Comparison of ENCODE assay signal across 11 cellular contexts in genomic region chr4:89586864-89587263, GRCh38.
A peak's percentile ranks its signal among the peaks of the same experiment; 100 is the strongest.
DNase-seq lines count a peak whose midpoint lies in the region; ATAC-seq and TF ChIP-seq lines count a peak whose summit lies in the region.
"Had no signal": no experiment of that assay in that cellular context is flagged by ENCODE, and none has a peak within 500 bp of the region (broad histone marks: within the 10 kb centered on the region; RNA-seq: fewer than 3 reads in every experiment).

No MANE protein-coding gene starts in this region.

- CTCF ChIA-PET in HEK293T (lab: Yijun Ruan, JAX): interaction anchor here (0.6 kb wide), 1 partner anchor 10 kb away, joined by 3 read pairs; no protein-coding TSS in a partner anchor
- CTCF ChIA-PET in WTC11 (lab: Charles Lee): interaction anchor here (0.6 to 2.2 kb wide), 2 partner anchors 27 to 54 kb away, joined by 3 to 7 read pairs; no protein-coding TSS in a partner anchor

- no peaks in the 10 kb centered on the region for H3K4me1 Mint-ChIP-seq in WTC11
- H3K4me1 Mint-ChIP-seq in activated naive CD8-positive, alpha-beta T cell treated with anti-CD3 and anti-CD28 coated beads for 36 hours: no peaks in the 10 kb centered on the region

- no peaks in the 10 kb centered on the region for H3K36me3 Mint-ChIP-seq in WTC11
- H3K36me3 Mint-ChIP-seq in activated naive CD8-positive, alpha-beta T cell treated with anti-CD3 and anti-CD28 coated beads for 36 hours: no peaks in the 10 kb centered on the region

- peaks cover 4% of the 10 kb centered on the region; the same call in 1 of the 2 replicates for H3K9me3 Mint-ChIP-seq in WTC11
- peaks cover 4% of the 10 kb centered on the region for H3K9me3 Mint-ChIP-seq in activated naive CD8-positive, alpha-beta T cell treated with anti-CD3 and anti-CD28 coated beads for 36 hours

- H3F3A ChIP-seq in GM23248 (ENCODE audit: insufficient read depth): no peaks in the 10 kb centered on the region

- H3K4me1 ChIP-seq in GM23248 (ENCODE audit: insufficient read depth): no peaks in the 10 kb centered on the region

- 26 to 27% methylated on average over 2 of the region's 2 CpGs for WGBS in GM23248 (ENCODE audit: low coverage in 1 of 2, low lambda C conversion rate in 2 of 2, missing lambda C conversion rate in 2 of 2), 2 experiments

- peaks cover 55% of the 10 kb centered on the region for H3K27me3 Mint-ChIP-seq in WTC11 (ENCODE audit: low read depth)
- H3K27me3 Mint-ChIP-seq in activated naive CD8-positive, alpha-beta T cell treated with anti-CD3 and anti-CD28 coated beads for 36 hours: no peaks in the 10 kb centered on the region

- peaks cover 4% of the 10 kb centered on the region; the same call in 1 of the 2 replicates for H3K27me3 ChIP-seq in GM23248 (replicated peaks; ENCODE audit: insufficient read depth)

- TF ChIP-seq CTCF in AG09309 (IDR thresholded peaks at IDR 0.05; ENCODE audit: control insufficient read depth, insufficient read depth, low read depth, low read length, missing control alignments) (peak; percentile 20), WTC11 (IDR thresholded peaks at IDR 0.05) (no peak)

- H2AFZ ChIP-seq in GM23248: no peak overlapping the region

- in situ Hi-C loops in GM23248 (cut with MboI): no loop called here

- POLR2A ChIA-PET in HEK293T (lab: Yijun Ruan, JAX): no interaction called here
- POLR2A ChIA-PET in WTC11 (lab: Charles Lee): no interaction called here

- H3K4me3 Mint-ChIP-seq in WTC11: no peak overlapping the region
- H3K4me3 Mint-ChIP-seq in activated naive CD8-positive, alpha-beta T cell treated with anti-CD3 and anti-CD28 coated beads for 36 hours: no peak overlapping the region

- H3K27ac ChIP-seq in GM23248 (no peak overlapping the region), substantia nigra (ENCODE audit: low read depth, low read length, poor library complexity, severe bottlenecking) (no peak overlapping the region)

- H3K9me2 ChIP-seq in GM23248 (ENCODE audit: insufficient read depth): no peaks in the 10 kb centered on the region

- no peaks in the 10 kb centered on the region for H3K36me3 ChIP-seq in GM23248 (ENCODE audit: low read depth)
- H3K36me3 ChIP-seq: HAP-1 had no signal

- ATAC-seq in WTC11: no peak

- H3K4me2 ChIP-seq in GM23248 (ENCODE audit: unreplicated experiment): no peak overlapping the region

- no peaks in the 10 kb centered on the region for H3K79me2 ChIP-seq in GM23248 (ENCODE audit: insufficient read depth)

- H3K27ac Mint-ChIP-seq in WTC11: no peak overlapping the region
- H3K27ac Mint-ChIP-seq in activated naive CD8-positive, alpha-beta T cell treated with anti-CD3 and anti-CD28 coated beads for 36 hours: no peak overlapping the region

- H3K9me3 ChIP-seq in GM23248 (ENCODE audit: low read depth): no peaks in the 10 kb centered on the region
- H3K9me3 ChIP-seq: HAP-1 had no signal

- no peaks in the 10 kb centered on the region for H4K20me1 ChIP-seq in GM23248 (ENCODE audit: insufficient read depth)

- H3K9ac ChIP-seq in GM23248: no peak overlapping the region

- peak; percentile 5 for DNase-seq in AG09309 (ENCODE audit: low read depth)
- DNase-seq in GM23248: peak; percentile 36
- DNase-seq in RPMI7951 (ENCODE audit: low read depth): peak; percentile 7
- DNase-seq in fibroblast of the conjunctiva (ENCODE audit: low read depth): peak; percentile 20
- no peak for DNase-seq in HEK293T (ENCODE audit: extremely low spot score)
- DNase-seq in substantia nigra (lab: John Stamatoyannopoulos, UW): no peak
- no peak for DNase-seq in WTC11 (ENCODE audit: low spot score)
- no peak for DNase-seq in activated naive CD8-positive, alpha-beta T cell treated with anti-CD3 and anti-CD28 coated beads for 36 hours
- DNase-seq: activated CD4-positive, alpha-beta T cell treated with anti-CD3 and anti-CD28 coated beads for 1 hour; NCI-H2029 had no signal

- H3K4me3 ChIP-seq in AG09309 (ENCODE audit: control insufficient read depth, low read depth, low read length) (no peak overlapping the region), GM23248 (no peak overlapping the region)
- H3K4me3 ChIP-seq: HAP-1 had no signal

TF ChIP-seq in HEK293T, 16 proteins besides CTCF, POLR2A, EP300 and RAD21:
- TF ChIP-seq FOXA1 (IDR thresholded peaks at IDR 0.05) (no peak), TARDBP (IDR thresholded peaks at IDR 0.05) (no peak), CTBP1 (IDR thresholded peaks at IDR 0.05; ENCODE audit: borderline replicate concordance) (no peak), ARNT (IDR thresholded peaks at IDR 0.05) (no peak), HDGF (IDR thresholded peaks at IDR 0.05; ENCODE audit: borderline replicate concordance) (no peak), NFRKB (IDR thresholded peaks at IDR 0.05) (no peak), ZNF384 (IDR thresholded peaks at IDR 0.05) (no peak)

TF ChIP-seq in WTC11, 78 proteins besides CTCF, POLR2A, EP300 and RAD21:
- TF ChIP-seq ZNF532 (CRISPR knock-in tag; IDR thresholded peaks at IDR 0.05; ENCODE audit: borderline replicate concordance) (no peak), TEAD1 (CRISPR knock-in tag; IDR thresholded peaks at IDR 0.05) (no peak), MAX (CRISPR knock-in tag; IDR thresholded peaks at IDR 0.05) (no peak), ARID4B (CRISPR knock-in tag; IDR thresholded peaks at IDR 0.05; ENCODE audit: borderline replicate concordance) (no peak), ZNF219 (CRISPR knock-in tag; IDR thresholded peaks at IDR 0.05; ENCODE audit: borderline replicate concordance) (no peak), NR1H2 (CRISPR knock-in tag; IDR thresholded peaks at IDR 0.05) (no peak), SMAD3 (CRISPR knock-in tag; IDR thresholded peaks at IDR 0.05; ENCODE audit: borderline replicate concordance) (no peak)

Comparison
In these comparisons a context has a peak if more than half of its experiments do, and no peak if none do; other contexts are left out.
1. DNase-seq: peak in AG09309 (single experiment), GM23248 (single experiment), RPMI7951 (single experiment) and fibroblast of the conjunctiva (single experiment); none in HEK293T (single experiment), substantia nigra (0 of 49), WTC11 (single experiment) and activated naive CD8-positive, alpha-beta T cell treated with anti-CD3 and anti-CD28 coated beads for 36 hours (single experiment).